In genomic region chr17:11006530-11006929, GRCh38 we compare ENCODE assay signal across 30 cellular contexts.
A peak's percentile ranks its signal among the peaks of the same experiment; 100 is the strongest.
DNase-seq lines count a peak whose midpoint lies in the region; ATAC-seq and TF ChIP-seq lines count a peak whose summit lies in the region.
"Had no signal": no experiment of that assay in that cellular context is flagged by ENCODE, and none has a peak within 500 bp of the region (broad histone marks: within the 10 kb centered on the region; RNA-seq: fewer than 3 reads in every experiment).

No MANE protein-coding gene starts in this region.

- peak; percentile 13 for ATAC-seq in sciatic nerve
- ATAC-seq: A549; CD8-positive, alpha-beta T cell had no signal

- peak; percentile 21 for DNase-seq in NB4 (ENCODE audit: low read depth)
- DNase-seq in SHP77 treated with DMSO at 0.1 percent for 48 hours (lab: John Stamatoyannopoulos, UW), result peak; percentile 43
- peak; percentile 33 for DNase-seq in mucosa of gallbladder (ENCODE audit: low spot score)
- DNase-seq in sciatic nerve (ENCODE audit: low spot score), result no peak
- no peak for DNase-seq in T-helper 9 cell
- no peak for DNase-seq in EL
- no peak for DNase-seq in NCI-H82 treated with DMSO at 0.1 percent for 48 hours (lab: John Stamatoyannopoulos, UW; ENCODE audit: unreplicated experiment)
- no peak for DNase-seq in hypothalamus (lab: John Stamatoyannopoulos, UW)
- DNase-seq: 8988T; ACHN; AML-193; BE2C; C1 segment of cervical spinal cord; Caco-2; Calu3; CD4-positive, alpha-beta memory T cell; CD4-positive, alpha-beta T cell; CD4-positive, CD25-positive, alpha-beta regulatory T cell; CD8-positive, alpha-beta memory T cell; CD8-positive, alpha-beta T cell; COR-L47; DMS 273 treated with DMSO at 0.1 percent for 48 hours; DMS153; DMS53; DMS79; DMS79 treated with DMSO at 0.1 percent for 48 hours; DND-41 had no signal

- H3K4me3 ChIP-seq in NB4 (ENCODE audit: low read depth, low read length), result no peak overlapping the region
- H3K4me3 ChIP-seq: A549; BLaER1; BLaER1 treated with 17β-estradiol and CSF1 and Interleukin-3, amounts not matched to agents 10 nM and 100 nM had no signal

- no peak for TF ChIP-seq POLR2A in NB4 (IDR thresholded peaks at IDR 0.05; ENCODE audit: extremely low read depth, insufficient read length)

- no peak for TF ChIP-seq CTCF in NB4 (IDR thresholded peaks at IDR 0.05; ENCODE audit: low read depth, low read length)

- intact Hi-C loops in sciatic nerve (cut with DNase I), result no loop called here

Comparison
In these comparisons a context has a peak if more than half of its experiments do, and no peak if none do; other contexts are left out.
1. DNase-seq: peak in NB4 (single experiment), SHP77 treated with DMSO at 0.1 percent for 48 hours (single experiment) and mucosa of gallbladder (single experiment); none in sciatic nerve (single experiment), T-helper 9 cell (single experiment), EL (single experiment), NCI-H82 treated with DMSO at 0.1 percent for 48 hours (single experiment) and hypothalamus (0 of 51).